8 cellular contexts compared by ENCODE assay signal in genomic region chr11:95790933-95791247, GRCh38. TPM values are rescaled to one million over a fixed set of nuclear protein-coding genes. Genes with fewer than 3 reads are reported as not detected.
DNase-seq lines count a peak whose midpoint lies in the region; ATAC-seq and TF ChIP-seq lines count a peak whose summit lies in the region.

No MANE protein-coding gene starts in this region.

- POLR2A ChIA-PET in CD8-positive, alpha-beta memory T cell (lab: Charles Lee) = interaction anchor here (0.6 to 3.6 kb wide), 6 partner anchors 179 to 818 kb away, joined by 3 to 50 read pairs (median 22); partner anchors contain the start of genes CCDC82, ENDOD1, JRKL and SESN3

- TF ChIP-seq POLR2A in lower leg skin (IDR thresholded peaks at IDR 0.05) = no peak

- H3K18ac ChIP-seq in H9 (ENCODE audit: insufficient read length, low read depth, low read length) = peak overlapping the region; percentile 98

- intact Hi-C loops in lower leg skin (cut with DNase I; ENCODE audit: low total_unique reads) = no loop called here

- peak overlapping the region; percentile 98 for H3K14ac ChIP-seq in H9 (ENCODE audit: insufficient read depth, low read length)

- no peak overlapping the region for H2AK5ac ChIP-seq in H9 (ENCODE audit: insufficient read length, low read length)

- peak overlapping the region; percentile 97 for H3K4me3 ChIP-seq in CD8-positive, alpha-beta memory T cell (ENCODE audit: low read length)
- peak overlapping the region; percentile 87 to 92 for H3K4me3 ChIP-seq in duodenal mucosa (ENCODE audit: low read depth in 1 of 2, low read length in 2 of 2)
- peak overlapping the region; percentile 79 for H3K4me3 ChIP-seq in lower leg skin (ENCODE audit: low read depth, poor library complexity, severe bottlenecking)

- peak overlapping the region; percentile 73 for H4K91ac ChIP-seq in H9 (ENCODE audit: insufficient read length, low read depth, low read length)

- TF ChIP-seq CTCF in H9 (conservative IDR thresholded peaks at IDR 0.05) (no peak), lower leg skin (IDR thresholded peaks at IDR 0.05) (no peak)

- no peak overlapping the region for H2BK120ac ChIP-seq in H9 (ENCODE audit: low read depth, low read length, poor library complexity, severe bottlenecking)

- H3K27ac Mint-ChIP-seq in CD8-positive, alpha-beta memory T cell = peak overlapping the region; percentile 100
- peak overlapping the region; percentile 100 for H3K27ac Mint-ChIP-seq in H9

- H3K4me1 Mint-ChIP-seq in CD8-positive, alpha-beta memory T cell = peaks cover 52 to 76% (median 72%) of the 10 kb centered on the region in 3 donors
- peaks cover 36 to 40% of the 10 kb centered on the region in 2 experiments for H3K4me1 Mint-ChIP-seq in H9

- H3T11ph ChIP-seq in H9 (ENCODE audit: low read length) = no peak overlapping the region

- H3K56ac ChIP-seq in H9 (ENCODE audit: insufficient read length, low read depth, low read length) = no peak overlapping the region

- H3K4me3 Mint-ChIP-seq in CD8-positive, alpha-beta memory T cell = peak overlapping the region; percentile 98 to 100 (median 99)
- peak overlapping the region; percentile 95 to 98 for H3K4me3 Mint-ChIP-seq in H9

- H3K4me1 ChIP-seq in CD8-positive, alpha-beta memory T cell (ENCODE audit: insufficient read depth, low read length) = peaks cover 33% of the 10 kb centered on the region
- H3K4me1 ChIP-seq in H9 (ENCODE audit: insufficient read depth, low read length) = no peaks in the 10 kb centered on the region
- H3K4me1 ChIP-seq in duodenal mucosa (ENCODE audit: control insufficient read depth in 1 of 2, insufficient read depth in 2 of 2, low read length in 2 of 2) = peaks cover 24 to 48% of the 10 kb centered on the region in 2 donors

- H3K4ac ChIP-seq in H9 (ENCODE audit: low read depth, low read length) = peak overlapping the region; percentile 36; the same call in 1 of the 2 replicates

- H2BK12ac ChIP-seq in H9 (ENCODE audit: insufficient read length, low read depth, low read length) = no peak overlapping the region

- H2AFZ ChIP-seq in H9 (ENCODE audit: low read length) = no peak overlapping the region

- H3K9ac ChIP-seq in H9 (ENCODE audit: extremely low read depth, insufficient read length, low read length) (peak overlapping the region; percentile 98), duodenal mucosa (ENCODE audit: low read depth in 1 of 2, low read length in 2 of 2) (peak overlapping the region; percentile 94 to 95)

- peaks cover 22% of the 10 kb centered on the region; the same call in 1 of the 2 replicates for H3K79me2 ChIP-seq in H9 (ENCODE audit: insufficient read depth, low read length)

- peaks cover 6% of the 10 kb centered on the region for H3K36me3 ChIP-seq in CD8-positive, alpha-beta memory T cell (ENCODE audit: insufficient read depth, low read length)
- H3K36me3 ChIP-seq in duodenal mucosa (ENCODE audit: control insufficient read depth in 1 of 2, insufficient read depth in 2 of 2, low read length in 2 of 2) = peaks cover 0 to 5% of the 10 kb centered on the region in 2 donors

- peak overlapping the region; percentile 100 for H3K27ac ChIP-seq in CD8-positive, alpha-beta memory T cell (ENCODE audit: low read depth, low read length)
- H3K27ac ChIP-seq in H9 (ENCODE audit: insufficient read length, low read depth, low read length) = peak overlapping the region; percentile 95
- peak overlapping the region; percentile 100 for H3K27ac ChIP-seq in duodenal mucosa (ENCODE audit: low read depth, low read length)

- no peak overlapping the region for H2BK20ac ChIP-seq in H9 (ENCODE audit: low read depth, low read length, poor library complexity, severe bottlenecking)

- H3K4me2 ChIP-seq in H9 (ENCODE audit: insufficient read depth, insufficient read length, low read length) = peak overlapping the region; percentile 93

- no peaks in the 10 kb centered on the region for H4K20me1 ChIP-seq in H9 (ENCODE audit: control insufficient read depth, insufficient read depth, insufficient read length)

- DNase-seq in CD8-positive, alpha-beta memory T cell = peak; percentile 36 to 72 (median 38)
- peak; percentile 66 for DNase-seq in H9
- peak; percentile 38 for DNase-seq in NCI-H2227 treated with DMSO at 0.1 percent for 48 hours (lab: John Stamatoyannopoulos, UW)
- DNase-seq in activated CD4-positive, alpha-beta T cell treated with anti-CD3 and anti-CD28 coated beads for 48 hours = peak; percentile 75
- DNase-seq in lower leg skin (ENCODE audit: low spot score in 2 of 2) = peak; percentile 59 to 91
- peak in 2 of 3 donors; percentile 8 to 21 for DNase-seq in stimulated activated CD4-positive, alpha-beta T cell treated with anti-CD3 and anti-CD28 coated beads, TNF-alpha, amount 100 ng/mL, for 1 hour (ENCODE audit: low read depth in 3 of 3, low spot score in 1 of 3)

- no peak overlapping the region for H2BK15ac ChIP-seq in H9 (ENCODE audit: low read depth, low read length)

- H3K27me3 Mint-ChIP-seq in CD8-positive, alpha-beta memory T cell = peaks cover 0 to 7% of the 10 kb centered on the region in 2 donors
- no peaks in the 10 kb centered on the region for H3K27me3 Mint-ChIP-seq in H9 (ENCODE audit: low read depth)

- no peak overlapping the region for H3K23ac ChIP-seq in H9 (ENCODE audit: insufficient read length, low read depth, low read length)

- peaks cover 8% of the 10 kb centered on the region for H3K23me2 ChIP-seq in H9 (ENCODE audit: insufficient read length, low read depth, low read length, poor library complexity, severe bottlenecking)

- peaks cover 0 to 50% (median 4%) of the 10 kb centered on the region in 3 donors for H3K36me3 Mint-ChIP-seq in CD8-positive, alpha-beta memory T cell
- peaks cover 9 to 30% (median 18%) of the 10 kb centered on the region in 3 experiments; a peak in 6 of 7 replicates for H3K36me3 Mint-ChIP-seq in H9 (ENCODE audit: insufficient read depth in 1 of 3, low read depth in 3 of 3)

- no peaks in the 10 kb centered on the region for H3K9me3 ChIP-seq in CD8-positive, alpha-beta memory T cell (ENCODE audit: low read length)
- H3K9me3 ChIP-seq in H9 (ENCODE audit: control insufficient read depth, low read depth, low read length) = no peaks in the 10 kb centered on the region
- no peaks in the 10 kb centered on the region for H3K9me3 ChIP-seq in duodenal mucosa (ENCODE audit: control insufficient read depth in 1 of 2, low read length in 2 of 2)

- H3K9me3 Mint-ChIP-seq in CD8-positive, alpha-beta memory T cell = no peaks in the 10 kb centered on the region
- no peaks in the 10 kb centered on the region for H3K9me3 Mint-ChIP-seq in H9

- H3K79me1 ChIP-seq in H9 (ENCODE audit: insufficient read depth, low read depth, low read length, poor library complexity, severe bottlenecking) = no peaks in the 10 kb centered on the region

- ATAC-seq in HG03025 (IDR thresholded peaks at IDR 0.05; ENCODE audit: low FRiP score, unreplicated experiment) = no peak

- no peak overlapping the region for H4K5ac ChIP-seq in H9 (ENCODE audit: insufficient read length, low read depth, low read length)

- no peak overlapping the region for H2BK5ac ChIP-seq in H9 (ENCODE audit: insufficient read length, low read length)

- no CpG with 5 or more reads among the region's 16 CpGs for WGBS in H9 (ENCODE audit: extremely low coverage, insufficient read length, low lambda C conversion rate)
- WGBS in lower leg skin, 2 donors = 0 to 3% methylated on average over 15 to 16 of the region's 16 CpGs

- H3K27me3 ChIP-seq in CD8-positive, alpha-beta memory T cell (ENCODE audit: insufficient read depth, low read length, poor library complexity, severe bottlenecking) = no peaks in the 10 kb centered on the region
- H3K27me3 ChIP-seq in H9 (ENCODE audit: insufficient read depth, low read length) (no peaks in the 10 kb centered on the region), duodenal mucosa (ENCODE audit: control insufficient read depth in 1 of 2, insufficient read depth in 2 of 2, low read length in 2 of 2) (no peaks in the 10 kb centered on the region)

- CTCF ChIA-PET in CD8-positive, alpha-beta memory T cell (lab: Charles Lee) = interaction anchor here (1.0 to 7.0 kb wide), 8 partner anchors 9 to 723 kb away, joined by 3 to 33 read pairs (median 4); partner anchors contain the start of genes MAML2 and SRSF8

- H4K8ac ChIP-seq in H9 (replicated peaks; ENCODE audit: insufficient read length, low read depth, low read length) = no peak overlapping the region

RNA-seq across cellular contexts. Expression of gene CEP57, which starts 0.6 kb away (rescaled TPM):
- 10 to 100 TPM; 63.7 to 64.4 TPM for total RNA-seq in CD8-positive, alpha-beta memory T cell
- polyA plus RNA-seq in CD8-positive, alpha-beta memory T cell = 46.1 TPM
- total RNA-seq in H9 (2021) (55.8 and 58.0 TPM in 2 replicates), lower leg skin (10 to 100 TPM; 19.7 to 31.4 (median 28.2) TPM)

RNA-seq across cellular contexts. Expression of gene FAM76B, which starts 1.3 kb away (rescaled TPM):
- 10 to 100 TPM; 33.9 to 35.8 TPM for total RNA-seq in CD8-positive, alpha-beta memory T cell
- 14.7 TPM for polyA plus RNA-seq in CD8-positive, alpha-beta memory T cell
- total RNA-seq in H9 (2021) (31.5 and 34.1 TPM in 2 replicates), lower leg skin (10 to 100 TPM; 13.4 to 52.1 (median 26.8) TPM)

Comparison
In these comparisons a context has a peak if more than half of its experiments do, and no peak if none do; other contexts are left out.
1. DNase-seq: peak in every context shown above with its lines; median percentile 75 in activated CD4-positive, alpha-beta T cell treated with anti-CD3 and anti-CD28 coated beads for 48 hours; 75 in lower leg skin; 66 in H9; 38 in CD8-positive, alpha-beta memory T cell; 38 in NCI-H2227 treated with DMSO at 0.1 percent for 48 hours; 14 in stimulated activated CD4-positive, alpha-beta T cell treated with anti-CD3 and anti-CD28 coated beads, TNF-alpha, amount 100 ng/mL, for 1 hour.